10 cellular contexts compared by ENCODE assay signal in the genomic region with DNA sequence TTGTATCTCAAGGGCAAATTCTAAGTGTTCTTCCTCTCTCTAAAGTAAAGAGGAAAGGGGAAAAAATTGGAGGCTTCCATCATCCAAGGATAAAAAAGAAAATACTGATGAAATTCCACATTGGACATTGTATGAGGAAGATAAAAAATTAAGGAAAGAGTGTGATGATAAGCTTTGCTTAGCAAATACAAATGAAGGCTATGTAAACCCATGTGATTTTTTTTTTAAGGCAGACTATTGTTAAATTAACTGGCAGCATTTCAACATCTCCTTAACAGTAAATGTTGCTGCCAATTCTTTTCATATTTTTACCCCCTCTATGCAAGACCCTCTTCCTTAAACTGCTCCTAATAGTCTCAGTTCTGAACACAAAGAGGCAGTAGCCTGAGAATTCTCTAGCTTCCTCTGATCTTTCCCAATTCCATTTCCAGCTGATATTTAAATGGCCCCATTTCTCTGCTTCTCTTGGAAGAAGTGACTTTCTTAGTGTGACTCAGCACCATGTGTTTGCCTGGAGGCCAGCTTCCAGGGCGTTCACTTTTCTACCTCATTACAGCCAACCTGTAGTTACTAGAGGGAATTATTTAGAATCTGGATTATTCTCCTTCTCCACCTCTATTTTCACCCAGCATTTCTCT.
DNase-seq lines count a peak whose midpoint lies in the region; ATAC-seq and TF ChIP-seq lines count a peak whose summit lies in the region.
"Had no signal": no experiment of that assay in that cellular context is flagged by ENCODE, and none has a peak within 500 bp of the region (broad histone marks: within the 10 kb centered on the region; RNA-seq: fewer than 3 reads in every experiment).

No MANE protein-coding gene starts in this region.

- peaks cover 26% of the 10 kb centered on the region for H3K4me1 Mint-ChIP-seq in WTC11

- H3K9ac ChIP-seq in colonic mucosa (ENCODE audit: low read depth in 2 of 2, low read length in 2 of 2), result no peak overlapping the region

- H3K4me3 Mint-ChIP-seq in WTC11, result no peak overlapping the region

- intact Hi-C loops in colonic mucosa (cut with DNase I) (no loop called here), left lung (cut with DNase I) (loop anchor here in 1 of 2 donors (10.0 kb wide), 1 partner anchor 155 kb away; the partner anchor contains the start of gene TLE1)

- no peaks in the 10 kb centered on the region for H3K27me3 Mint-ChIP-seq in WTC11 (ENCODE audit: low read depth)

- H3K9me3 ChIP-seq in colonic mucosa, result no peaks in the 10 kb centered on the region
- H3K9me3 ChIP-seq in left lung, result no peaks in the 10 kb centered on the region

- CTCF ChIA-PET in WTC11 (lab: Charles Lee), result no interaction called here

- TF ChIP-seq CTCF in AG10803 (conservative IDR thresholded peaks at IDR 0.05; ENCODE audit: low read length) (no peak), colonic mucosa (IDR thresholded peaks at IDR 0.05) (no peak), left lung (IDR thresholded peaks at IDR 0.05) (no peak), WTC11 (IDR thresholded peaks at IDR 0.05) (no peak)

- H3K27me3 ChIP-seq in colonic mucosa (no peaks in the 10 kb centered on the region), left lung (no peaks in the 10 kb centered on the region)

- POLR2A ChIA-PET in WTC11 (lab: Charles Lee), result no interaction called here

- no peaks in the 10 kb centered on the region for H3K36me3 Mint-ChIP-seq in WTC11

- ATAC-seq in left lung, result peak; percentile 50
- ATAC-seq in HG03342 (IDR thresholded peaks at IDR 0.05; ENCODE audit: unreplicated experiment), result no peak
- no peak for ATAC-seq in WTC11

- no peaks in the 10 kb centered on the region for H3K9me3 Mint-ChIP-seq in WTC11

- H3K27ac Mint-ChIP-seq in WTC11, result no peak overlapping the region

- H3K27ac ChIP-seq in colonic mucosa (peak overlapping the region; percentile 36), left lung (no peak overlapping the region)

- no peaks in the 10 kb centered on the region for H3K4me1 ChIP-seq in colonic mucosa
- no peaks in the 10 kb centered on the region for H3K4me1 ChIP-seq in left lung

- H3K4me3 ChIP-seq in AG10803 (ENCODE audit: low read length) (no peak overlapping the region), colonic mucosa (no peak overlapping the region), left lung (no peak overlapping the region)

- no peaks in the 10 kb centered on the region for H3K36me3 ChIP-seq in colonic mucosa
- no peaks in the 10 kb centered on the region for H3K36me3 ChIP-seq in left lung

- DNase-seq in AG10803 (ENCODE audit: low read depth) (peak; percentile 48), M059J (ENCODE audit: low read depth) (peak; percentile 84), colonic mucosa (no peak), left lung (no peak), occipital lobe (lab: John Stamatoyannopoulos, UW) (no peak), NCI-H2227 treated with DMSO at 0.1 percent for 48 hours (lab: John Stamatoyannopoulos, UW) (no peak), WTC11 (ENCODE audit: low spot score) (no peak)
- DNase-seq: activated CD4-positive, alpha-beta T cell treated with anti-CD3 and anti-CD28 coated beads, Interleukin-2, amount 50 U/mL, for 48 hours; SHP77 had no signal

TF ChIP-seq in WTC11, 78 proteins besides CTCF, POLR2A, EP300 and RAD21 (continues in another document):
- TF ChIP-seq ATF2 (CRISPR knock-in tag; IDR thresholded peaks at IDR 0.05; ENCODE audit: borderline replicate concordance, low read depth), result no peak
- TF ChIP-seq, protein P1, sequence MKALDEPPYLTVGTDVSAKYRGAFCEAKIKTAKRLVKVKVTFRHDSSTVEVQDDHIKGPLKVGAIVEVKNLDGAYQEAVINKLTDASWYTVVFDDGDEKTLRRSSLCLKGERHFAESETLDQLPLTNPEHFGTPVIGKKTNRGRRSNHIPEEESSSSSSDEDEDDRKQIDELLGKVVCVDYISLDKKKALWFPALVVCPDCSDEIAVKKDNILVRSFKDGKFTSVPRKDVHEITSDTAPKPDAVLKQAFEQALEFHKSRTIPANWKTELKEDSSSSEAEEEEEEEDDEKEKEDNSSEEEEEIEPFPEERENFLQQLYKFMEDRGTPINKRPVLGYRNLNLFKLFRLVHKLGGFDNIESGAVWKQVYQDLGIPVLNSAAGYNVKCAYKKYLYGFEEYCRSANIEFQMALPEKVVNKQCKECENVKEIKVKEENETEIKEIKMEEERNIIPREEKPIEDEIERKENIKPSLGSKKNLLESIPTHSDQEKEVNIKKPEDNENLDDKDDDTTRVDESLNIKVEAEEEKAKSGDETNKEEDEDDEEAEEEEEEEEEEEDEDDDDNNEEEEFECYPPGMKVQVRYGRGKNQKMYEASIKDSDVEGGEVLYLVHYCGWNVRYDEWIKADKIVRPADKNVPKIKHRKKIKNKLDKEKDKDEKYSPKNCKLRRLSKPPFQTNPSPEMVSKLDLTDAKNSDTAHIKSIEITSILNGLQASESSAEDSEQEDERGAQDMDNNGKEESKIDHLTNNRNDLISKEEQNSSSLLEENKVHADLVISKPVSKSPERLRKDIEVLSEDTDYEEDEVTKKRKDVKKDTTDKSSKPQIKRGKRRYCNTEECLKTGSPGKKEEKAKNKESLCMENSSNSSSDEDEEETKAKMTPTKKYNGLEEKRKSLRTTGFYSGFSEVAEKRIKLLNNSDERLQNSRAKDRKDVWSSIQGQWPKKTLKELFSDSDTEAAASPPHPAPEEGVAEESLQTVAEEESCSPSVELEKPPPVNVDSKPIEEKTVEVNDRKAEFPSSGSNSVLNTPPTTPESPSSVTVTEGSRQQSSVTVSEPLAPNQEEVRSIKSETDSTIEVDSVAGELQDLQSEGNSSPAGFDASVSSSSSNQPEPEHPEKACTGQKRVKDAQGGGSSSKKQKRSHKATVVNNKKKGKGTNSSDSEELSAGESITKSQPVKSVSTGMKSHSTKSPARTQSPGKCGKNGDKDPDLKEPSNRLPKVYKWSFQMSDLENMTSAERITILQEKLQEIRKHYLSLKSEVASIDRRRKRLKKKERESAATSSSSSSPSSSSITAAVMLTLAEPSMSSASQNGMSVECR (CRISPR knock-in tag; IDR thresholded peaks at IDR 0.05; ENCODE audit: borderline replicate concordance), result no peak
- no peak for TF ChIP-seq KAT7 (CRISPR knock-in tag; IDR thresholded peaks at IDR 0.05; ENCODE audit: borderline replicate concordance)
- TF ChIP-seq EMX1 (CRISPR knock-in tag; IDR thresholded peaks at IDR 0.05), result no peak
- TF ChIP-seq ESRRA (CRISPR knock-in tag; IDR thresholded peaks at IDR 0.05; ENCODE audit: borderline replicate concordance), result no peak
- TF ChIP-seq, protein P2, sequence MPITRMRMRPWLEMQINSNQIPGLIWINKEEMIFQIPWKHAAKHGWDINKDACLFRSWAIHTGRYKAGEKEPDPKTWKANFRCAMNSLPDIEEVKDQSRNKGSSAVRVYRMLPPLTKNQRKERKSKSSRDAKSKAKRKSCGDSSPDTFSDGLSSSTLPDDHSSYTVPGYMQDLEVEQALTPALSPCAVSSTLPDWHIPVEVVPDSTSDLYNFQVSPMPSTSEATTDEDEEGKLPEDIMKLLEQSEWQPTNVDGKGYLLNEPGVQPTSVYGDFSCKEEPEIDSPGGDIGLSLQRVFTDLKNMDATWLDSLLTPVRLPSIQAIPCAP (CRISPR knock-in tag; IDR thresholded peaks at IDR 0.05), result no peak
- TF ChIP-seq GRHL2 (CRISPR knock-in tag; IDR thresholded peaks at IDR 0.05; ENCODE audit: insufficient replicate concordance, severe bottlenecking), result no peak
- no peak for TF ChIP-seq ATF3 (CRISPR knock-in tag; conservative IDR thresholded peaks at IDR 0.05)
- TF ChIP-seq PREB (CRISPR knock-in tag; IDR thresholded peaks at IDR 0.05; ENCODE audit: borderline replicate concordance), result no peak
- no peak for TF ChIP-seq E2F1 (CRISPR knock-in tag; IDR thresholded peaks at IDR 0.05)
- no peak for TF ChIP-seq ATF1 (CRISPR knock-in tag; IDR thresholded peaks at IDR 0.05)

Comparison
In these comparisons a context has a peak if more than half of its experiments do, and no peak if none do; other contexts are left out.
1. DNase-seq: peak in AG10803 (single experiment) and M059J (single experiment); none in colonic mucosa (single experiment), left lung (0 of 2), occipital lobe (single experiment), NCI-H2227 treated with DMSO at 0.1 percent for 48 hours (single experiment) and WTC11 (single experiment).